ENCODE assay signal across 1 cellular context in genomic region chr11:116808262-116809175, GRCh38.
TF ChIP-seq lines count a peak whose summit lies in the region.

No MANE protein-coding gene starts in this region.

TF ChIP-seq in HepG2, 621 proteins besides CTCF, POLR2A, EP300 and RAD21 (continued from another document and continues in another):
- TF ChIP-seq ZNF770 (CRISPR knock-in tag; IDR thresholded peaks at IDR 0.05) (peak; percentile 58), ZNF224 (CRISPR knock-in tag; IDR thresholded peaks at IDR 0.05) (0 out of 2 replicates have a peak, but pooled peaks have one; percentile 6), ZUFSP (CRISPR knock-in tag; IDR thresholded peaks at IDR 0.05; ENCODE audit: borderline replicate concordance) (no peak), HMGXB3 (CRISPR knock-in tag; IDR thresholded peaks at IDR 0.05; ENCODE audit: borderline replicate concordance) (peak; percentile 63; the same call in 1 of the 2 replicates), HDAC1 (CRISPR knock-in tag; IDR thresholded peaks at IDR 0.05) (peak; percentile 74), SALL1 (CRISPR knock-in tag; IDR thresholded peaks at IDR 0.05) (peak; percentile 90), ZBTB10 (CRISPR knock-in tag; IDR thresholded peaks at IDR 0.05; ENCODE audit: borderline replicate concordance) (peak; percentile 61; the same call in 1 of the 2 replicates), ZBTB37 (CRISPR knock-in tag; IDR thresholded peaks at IDR 0.05) (peak; percentile 72), ZBTB39 (CRISPR knock-in tag; IDR thresholded peaks at IDR 0.05) (peak; percentile 83; the same call in 1 of the 2 replicates), ZNF609 (CRISPR knock-in tag; IDR thresholded peaks at IDR 0.05; ENCODE audit: borderline replicate concordance) (peak; percentile 98), NR2F6 (IDR thresholded peaks at IDR 0.05) (peak; percentile 99), NR2F6 (CRISPR knock-in tag; IDR thresholded peaks at IDR 0.05) (peak; percentile 99), ZNF563 (CRISPR knock-in tag; IDR thresholded peaks at IDR 0.05) (0 out of 2 replicates have a peak, but pooled peaks have one; percentile 43), CEBPG (CRISPR knock-in tag; IDR thresholded peaks at IDR 0.05) (peak; percentile 94), TBX2 (CRISPR knock-in tag; IDR thresholded peaks at IDR 0.05; ENCODE audit: borderline replicate concordance) (peak; percentile 89), CC2D1A (CRISPR knock-in tag; IDR thresholded peaks at IDR 0.05) (no peak), ZNF761 (CRISPR knock-in tag; conservative IDR thresholded peaks at IDR 0.05) (0 out of 2 replicates have a peak, but pooled peaks have one; percentile 56), SMYD3 (CRISPR knock-in tag; IDR thresholded peaks at IDR 0.05) (peak; percentile 84; the same call in 1 of the 2 replicates), MXD3 (CRISPR knock-in tag; IDR thresholded peaks at IDR 0.05) (no peak), KDM5A (IDR thresholded peaks at IDR 0.05; ENCODE audit: borderline replicate concordance, low read length) (peak; percentile 14; the same call in 1 of the 2 replicates), ZNF337 (CRISPR knock-in tag; IDR thresholded peaks at IDR 0.05; ENCODE audit: borderline replicate concordance, low read depth) (no peak), HMGXB4 (CRISPR knock-in tag; IDR thresholded peaks at IDR 0.05; ENCODE audit: borderline replicate concordance in 1 of 2, low read depth in 1 of 2) (no peak; a peak in 1 of 4 replicates), JUND (CRISPR knock-in tag; IDR thresholded peaks at IDR 0.05) (0 out of 2 replicates have a peak, but pooled peaks have one; percentile 49), ZNF331 (CRISPR knock-in tag; IDR thresholded peaks at IDR 0.05) (peak; percentile 80)
